9 cellular contexts compared by ENCODE assay signal in genomic region chr7:99409814-99410213, GRCh38. TPM values are rescaled to one million over a fixed set of nuclear protein-coding genes. Genes with fewer than 3 reads are reported as not detected.
DNase-seq lines count a peak whose midpoint lies in the region; ATAC-seq and TF ChIP-seq lines count a peak whose summit lies in the region.
"Had no signal": no experiment of that assay in that cellular context is flagged by ENCODE, and none has a peak within 500 bp of the region (broad histone marks: within the 10 kb centered on the region; RNA-seq: fewer than 3 reads in every experiment).

No MANE protein-coding gene starts in this region.

- H3K4me3 Mint-ChIP-seq in naive thymus-derived CD8-positive, alpha-beta T cell: peak overlapping the region; percentile 91 to 100 (median 96)

- peak overlapping the region; percentile 90 to 99 (median 97); a peak in 14 of 22 replicates for H3K27ac ChIP-seq in BLaER1 treated with 17β-estradiol and CSF1 and Interleukin-3, amounts not matched to agents 10 nM and 100 nM

- peaks cover 28 to 40% (median 36%) of the 10 kb centered on the region in 10 experiments for H3K4me1 ChIP-seq in BLaER1 treated with 17β-estradiol and CSF1 and Interleukin-3, amounts not matched to agents 10 nM and 100 nM

- 35% methylated on average over 3 of the region's 3 CpGs for WGBS in lower leg skin, 2 donors

- TF ChIP-seq CTCF in LNCaP clone FGC (IDR thresholded peaks at IDR 0.05; ENCODE audit: control insufficient read depth, extremely low read depth, insufficient read depth) (no peak), choroid plexus epithelial cell (conservative IDR thresholded peaks at IDR 0.05; ENCODE audit: low read depth, low read length) (no peak), lower leg skin (IDR thresholded peaks at IDR 0.05) (no peak)

- no peak for ATAC-seq in naive thymus-derived CD8-positive, alpha-beta T cell
- no peak for ATAC-seq in HG02642 (IDR thresholded peaks at IDR 0.05; ENCODE audit: poor library complexity, unreplicated experiment)
- ATAC-seq in left colon: no peak

- intact Hi-C loops in left colon (cut with DNase I, micrococcal nuclease): loop anchor here in 1 of 2 donors (10.0 kb wide), 1 partner anchor 45 kb away; no protein-coding TSS in a partner anchor
- intact Hi-C loops in lower leg skin (cut with DNase I; ENCODE audit: low total_unique reads): no loop called here

- POLR2A ChIA-PET in naive thymus-derived CD8-positive, alpha-beta T cell (lab: Charles Lee): interaction anchor here (1.0 to 6.2 kb wide), 11 partner anchors 15 to 214 kb away, joined by 4 to 102 read pairs (median 14); partner anchors contain the start of genes ARPC1A, ARPC1B, CPSF4 and PTCD1

- peaks cover 50 to 66% (median 58%) of the 10 kb centered on the region in 11 experiments for H3K36me3 ChIP-seq in BLaER1 treated with 17β-estradiol and CSF1 and Interleukin-3, amounts not matched to agents 10 nM and 100 nM

- peaks cover under 1 to 41% (median 9%) of the 10 kb centered on the region in 3 donors for H3K36me3 Mint-ChIP-seq in naive thymus-derived CD8-positive, alpha-beta T cell

- H3K9me3 ChIP-seq in BLaER1 treated with 17β-estradiol and CSF1 and Interleukin-3, amounts not matched to agents 10 nM and 100 nM (replicated peaks in 1 of 11): no peaks in the 10 kb centered on the region

- peak overlapping the region; percentile 89 to 98 (median 94) for H3K9ac ChIP-seq in BLaER1 treated with 17β-estradiol and CSF1 and Interleukin-3, amounts not matched to agents 10 nM and 100 nM

- H3K27me3 Mint-ChIP-seq in naive thymus-derived CD8-positive, alpha-beta T cell: no peaks in the 10 kb centered on the region

- no peak for TF ChIP-seq POLR2A in lower leg skin (IDR thresholded peaks at IDR 0.05)

- peaks cover 26 to 65% (median 49%) of the 10 kb centered on the region in 4 donors for H3K4me1 Mint-ChIP-seq in naive thymus-derived CD8-positive, alpha-beta T cell

- H3K4me3 ChIP-seq in BLaER1 treated with 17β-estradiol and CSF1 and Interleukin-3, amounts not matched to agents 10 nM and 100 nM: peak overlapping the region; percentile 74 to 100 (median 92)
- H3K4me3 ChIP-seq in LNCaP clone FGC (ENCODE audit: low read depth, low read length) (peak overlapping the region; percentile 93), choroid plexus epithelial cell (ENCODE audit: low read depth, low read length) (peak overlapping the region; percentile 100), lower leg skin (ENCODE audit: low read depth, poor library complexity, severe bottlenecking) (no peak overlapping the region)

- H3K4me2 ChIP-seq in BLaER1 treated with 17β-estradiol and CSF1 and Interleukin-3, amounts not matched to agents 10 nM and 100 nM: peak overlapping the region; percentile 80 to 96 (median 92)

- H3K9me3 Mint-ChIP-seq in naive thymus-derived CD8-positive, alpha-beta T cell: no peaks in the 10 kb centered on the region

- H3K27me3 ChIP-seq in BLaER1 treated with 17β-estradiol and CSF1 and Interleukin-3, amounts not matched to agents 10 nM and 100 nM: no peaks in the 10 kb centered on the region

- DNase-seq in LNCaP clone FGC (ENCODE audit: low read depth) (no peak), choroid plexus epithelial cell (ENCODE audit: low read depth) (no peak), NCI-H2227 treated with DMSO at 0.1 percent for 48 hours (lab: John Stamatoyannopoulos, UW) (no peak), left colon (no peak), lower leg skin (ENCODE audit: low spot score in 2 of 2) (no peak)
- DNase-seq in naive thymus-derived CD8-positive, alpha-beta T cell: peak in 1 of 10 donors; percentile 24
- DNase-seq: activated CD4-positive, CD25-positive, alpha-beta regulatory T cell treated with anti-CD3 and anti-CD28 coated beads, Interleukin-2, amount 50 U/mL, for 72 hours had no signal

- H4K20me1 ChIP-seq in BLaER1 treated with 17β-estradiol and CSF1 and Interleukin-3, amounts not matched to agents 10 nM and 100 nM: peaks cover 43 to 91% (median 68%) of the 10 kb centered on the region in 11 experiments

- H3K27ac Mint-ChIP-seq in naive thymus-derived CD8-positive, alpha-beta T cell: peak overlapping the region; percentile 70 to 99 (median 98)

RNA-seq across cellular contexts. Expression of gene BUD31, which starts 1.0 kb away (rescaled TPM):
- total RNA-seq in naive thymus-derived CD8-positive, alpha-beta T cell: 10 to 100 TPM; 61.7 to 74.6 TPM
- 100 to 1,000 TPM; 151 to 216 (median 170) TPM for polyA plus RNA-seq in naive thymus-derived CD8-positive, alpha-beta T cell
- total RNA-seq in left colon (10 to 100 TPM; 69.9 to 79.0 TPM), lower leg skin (10 to 100 TPM; 48.2 to 71.0 (median 58.5) TPM)

RNA-seq across cellular contexts. Expression of gene PDAP1, which starts 1.4 kb away (rescaled TPM):
- 10 to 100 TPM; 70.2 to 75.1 TPM for total RNA-seq in naive thymus-derived CD8-positive, alpha-beta T cell
- 10 to 100 TPM; 24.0 to 35.6 (median 33.4) TPM for polyA plus RNA-seq in naive thymus-derived CD8-positive, alpha-beta T cell
- total RNA-seq in left colon (10 to 100 TPM; 74.2 to 81.6 TPM), lower leg skin (10 to 100 TPM; 64.8 to 81.8 (median 73.9) TPM)

RNA-seq across cellular contexts. Expression of gene PTCD1, which starts 28.8 kb away (rescaled TPM):
- total RNA-seq in naive thymus-derived CD8-positive, alpha-beta T cell: 10 to 100 TPM; 11.5 to 13.8 TPM
- 1 to 10 TPM; 2.0 to 3.9 (median 3.2) TPM for polyA plus RNA-seq in naive thymus-derived CD8-positive, alpha-beta T cell
- total RNA-seq in left colon (1 to 10 TPM; 5.2 to 6.0 TPM), lower leg skin (10 to 100 TPM in 1 of 4 donors, 1 to 10 TPM in 3; 8.5 to 14.2 (median 9.5) TPM)

RNA-seq across cellular contexts. Expression of gene CPSF4, which starts 28.9 kb away (rescaled TPM):
- 10 to 100 TPM; 48.6 to 55.2 TPM for total RNA-seq in naive thymus-derived CD8-positive, alpha-beta T cell
- polyA plus RNA-seq in naive thymus-derived CD8-positive, alpha-beta T cell: 10 to 100 TPM; 22.9 to 31.3 (median 28.1) TPM
- total RNA-seq in left colon: 10 to 100 TPM; 18.6 to 26.0 TPM
- 10 to 100 TPM; 23.7 to 41.6 (median 28.3) TPM for total RNA-seq in lower leg skin

RNA-seq across cellular contexts. Expression of gene ARPC1B, which starts 35.3 kb away (rescaled TPM):
- 100 to 1,000 TPM; 165 to 170 TPM for total RNA-seq in naive thymus-derived CD8-positive, alpha-beta T cell
- polyA plus RNA-seq in naive thymus-derived CD8-positive, alpha-beta T cell: 100 to 1,000 TPM; 597 to 712 (median 662) TPM
- total RNA-seq in left colon: 100 to 1,000 TPM; 143 to 170 TPM
- total RNA-seq in lower leg skin: 10 to 100 TPM; 51.4 to 83.1 (median 54.3) TPM
